1 cellular context compared by ENCODE assay signal in genomic region chr1:93878501-93878888, GRCh38.
TF ChIP-seq lines count a peak whose summit lies in the region.

No MANE protein-coding gene starts in this region.

TF ChIP-seq in HEK293, 187 proteins besides CTCF, POLR2A, EP300 and RAD21 (continued from another document):
- TF ChIP-seq, protein P1, sequence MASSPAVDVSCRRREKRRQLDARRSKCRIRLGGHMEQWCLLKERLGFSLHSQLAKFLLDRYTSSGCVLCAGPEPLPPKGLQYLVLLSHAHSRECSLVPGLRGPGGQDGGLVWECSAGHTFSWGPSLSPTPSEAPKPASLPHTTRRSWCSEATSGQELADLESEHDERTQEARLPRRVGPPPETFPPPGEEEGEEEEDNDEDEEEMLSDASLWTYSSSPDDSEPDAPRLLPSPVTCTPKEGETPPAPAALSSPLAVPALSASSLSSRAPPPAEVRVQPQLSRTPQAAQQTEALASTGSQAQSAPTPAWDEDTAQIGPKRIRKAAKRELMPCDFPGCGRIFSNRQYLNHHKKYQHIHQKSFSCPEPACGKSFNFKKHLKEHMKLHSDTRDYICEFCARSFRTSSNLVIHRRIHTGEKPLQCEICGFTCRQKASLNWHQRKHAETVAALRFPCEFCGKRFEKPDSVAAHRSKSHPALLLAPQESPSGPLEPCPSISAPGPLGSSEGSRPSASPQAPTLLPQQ (tag by site-specific recombination; IDR thresholded peaks at IDR 0.05), result peak; percentile 75; the same call in 1 of the 2 replicates
- no peak for TF ChIP-seq ZNF843 (tag by site-specific recombination; IDR thresholded peaks at IDR 0.05)
- no peak for TF ChIP-seq ZBTB10 (tag by site-specific recombination; IDR thresholded peaks at IDR 0.05)
